Comparison of ENCODE assay signal across 28 cellular contexts in genomic region chr3:79199966-79200365, GRCh38.
"Had no signal": no experiment of that assay in that cellular context is flagged by ENCODE, and none has a peak within 500 bp of the region (broad histone marks: within the 10 kb centered on the region; RNA-seq: fewer than 3 reads in every experiment).

No MANE protein-coding gene starts in this region.

- ATAC-seq: activated CD8-positive, alpha-beta T cell treated with anti-CD3 and anti-CD28 coated beads for 36 hours; activated naive CD8-positive, alpha-beta T cell treated with anti-CD3 and anti-CD28 coated beads, Interleukin-2, amount 50 U/mL, for 24 hours; activated T-cell treated with anti-CD3 and anti-CD28 coated beads, Interleukin-2, amount 50 U/mL, for 4 hours; activated T-helper 17 cell treated with anti-CD3 and anti-CD28 coated beads, Interleukin-2, amount 50 U/mL, for 72 hours; body of pancreas; gastrocnemius medialis; left cardiac atrium; stimulated activated effector memory CD8-positive, alpha-beta T cell treated with anti-CD3 and anti-CD28 coated beads, Interleukin-12 subunit alpha, Interleukin-12 subunit beta, amount 100 ng/mL, for 72 hours had no signal

- H3K27ac ChIP-seq: body of pancreas, coronary artery, dorsolateral prefrontal cortex, gastrocnemius medialis, neutrophil, sigmoid colon, thoracic aorta, uterus had no signal

- H3K4me1 Mint-ChIP-seq: activated B cell treated with CpG ODN at 0.5 μM for 24 hours; activated naive CD4-positive, alpha-beta T cell treated with anti-CD3 and anti-CD28 coated beads, Interleukin-2, amount 50 U/mL, for 24 hours; activated naive CD8-positive, alpha-beta T cell treated with anti-CD3 and anti-CD28 coated beads, Interleukin-2, amount 50 U/mL, for 24 hours; activated T-helper 17 cell treated with anti-CD3 and anti-CD28 coated beads, Interleukin-2, amount 50 U/mL, for 72 hours; stimulated activated effector memory CD8-positive, alpha-beta T cell treated with anti-CD3 and anti-CD28 coated beads, Interleukin-12 subunit alpha, Interleukin-12 subunit beta, amount 100 ng/mL, for 72 hours had no signal

- H3K9me3 Mint-ChIP-seq: type B pancreatic cell had no signal

- H3K36me3 ChIP-seq: gastrocnemius medialis, neutrophil, sigmoid colon, thoracic aorta, uterus had no signal

- H3K9me3 ChIP-seq: body of pancreas, gastrocnemius medialis, neutrophil, thoracic aorta, uterus had no signal

- H3K4me3 Mint-ChIP-seq: activated B cell treated with CpG ODN at 0.5 μM for 24 hours; activated CD8-positive, alpha-beta T cell treated with anti-CD3 and anti-CD28 coated beads for 36 hours; activated naive CD4-positive, alpha-beta T cell treated with anti-CD3 and anti-CD28 coated beads, Interleukin-2, amount 50 U/mL, for 24 hours; activated naive CD8-positive, alpha-beta T cell treated with anti-CD3 and anti-CD28 coated beads, Interleukin-2, amount 50 U/mL, for 24 hours; activated T-cell treated with anti-CD3 and anti-CD28 coated beads, Interleukin-2, amount 50 U/mL, for 4 hours; activated T-helper 17 cell treated with anti-CD3 and anti-CD28 coated beads, Interleukin-2, amount 50 U/mL, for 72 hours; nephron progenitor cell; stimulated activated effector memory CD8-positive, alpha-beta T cell treated with anti-CD3 and anti-CD28 coated beads, Interleukin-12 subunit alpha, Interleukin-12 subunit beta, amount 100 ng/mL, for 72 hours; stimulated activated naive CD8-positive, alpha-beta T cell treated with anti-CD3 and anti-CD28 coated beads, Interleukin-15, Interleukin-2, amounts not matched to agents 100 ng/mL and 50 ng/mL, for 24 hours; type B pancreatic cell had no signal

- H3K4me1 ChIP-seq: body of pancreas, gastrocnemius medialis, uterus had no signal

- H3K27me3 ChIP-seq: body of pancreas, dorsolateral prefrontal cortex, gastrocnemius medialis, neutrophil, sigmoid colon, uterus had no signal

- H3K27me3 Mint-ChIP-seq: activated B cell treated with CpG ODN at 0.5 μM for 24 hours; activated CD8-positive, alpha-beta T cell treated with anti-CD3 and anti-CD28 coated beads for 36 hours; activated naive CD4-positive, alpha-beta T cell treated with anti-CD3 and anti-CD28 coated beads, Interleukin-2, amount 50 U/mL, for 24 hours; activated naive CD8-positive, alpha-beta T cell treated with anti-CD3 and anti-CD28 coated beads, Interleukin-2, amount 50 U/mL, for 24 hours; activated T-helper 17 cell treated with anti-CD3 and anti-CD28 coated beads, Interleukin-2, amount 50 U/mL, for 72 hours; stimulated activated naive CD8-positive, alpha-beta T cell treated with anti-CD3 and anti-CD28 coated beads, Interleukin-15, Interleukin-2, amounts not matched to agents 100 ng/mL and 50 ng/mL, for 24 hours; type B pancreatic cell had no signal

- H3K4me3 ChIP-seq: body of pancreas, coronary artery, dorsolateral prefrontal cortex, gastrocnemius medialis, sigmoid colon, thoracic aorta, uterus had no signal

- DNase-seq: activated B cell treated with CpG ODN at 0.5 μM for 24 hours; activated CD4-positive, alpha-beta T cell treated with anti-CD3 and anti-CD28 coated beads, Interleukin-2, amount 50 U/mL, for 1 hour; activated CD8-positive, alpha-beta T cell treated with anti-CD3 and anti-CD28 coated beads for 36 hours; activated naive CD8-positive, alpha-beta T cell treated with anti-CD3 and anti-CD28 coated beads, Interleukin-2, amount 50 U/mL, for 24 hours; activated T-cell treated with anti-CD3 and anti-CD28 coated beads, Interleukin-2, amount 50 U/mL, for 4 hours; amygdala; body of pancreas; dorsolateral prefrontal cortex; effector memory CD4-positive, alpha-beta T cell; gastrocnemius medialis; glutamatergic neuron; left cardiac atrium; mammary epithelial cell; nephron progenitor cell; retina; sigmoid colon; small intestine; stimulated activated CD4-positive, alpha-beta T cell treated with anti-CD3 and anti-CD28 coated beads, Interleukin-4, amount 100 ng/mL, for 24 hours; T-helper 2 cell; uterus had no signal

- H3K27ac Mint-ChIP-seq: activated B cell treated with CpG ODN at 0.5 μM for 24 hours; activated CD8-positive, alpha-beta T cell treated with anti-CD3 and anti-CD28 coated beads for 36 hours; activated naive CD4-positive, alpha-beta T cell treated with anti-CD3 and anti-CD28 coated beads, Interleukin-2, amount 50 U/mL, for 24 hours; activated naive CD8-positive, alpha-beta T cell treated with anti-CD3 and anti-CD28 coated beads, Interleukin-2, amount 50 U/mL, for 24 hours; activated T-helper 17 cell treated with anti-CD3 and anti-CD28 coated beads, Interleukin-2, amount 50 U/mL, for 72 hours; stimulated activated effector memory CD8-positive, alpha-beta T cell treated with anti-CD3 and anti-CD28 coated beads, Interleukin-12 subunit alpha, Interleukin-12 subunit beta, amount 100 ng/mL, for 72 hours; stimulated activated naive CD8-positive, alpha-beta T cell treated with anti-CD3 and anti-CD28 coated beads, Interleukin-15, Interleukin-2, amounts not matched to agents 100 ng/mL and 50 ng/mL, for 24 hours; type B pancreatic cell had no signal

- H3K36me3 Mint-ChIP-seq: activated naive CD4-positive, alpha-beta T cell treated with anti-CD3 and anti-CD28 coated beads, Interleukin-2, amount 50 U/mL, for 24 hours; stimulated activated effector memory CD8-positive, alpha-beta T cell treated with anti-CD3 and anti-CD28 coated beads, Interleukin-12 subunit alpha, Interleukin-12 subunit beta, amount 100 ng/mL, for 72 hours had no signal
